ENCODE assay signal across 9 cellular contexts in the genomic region with DNA sequence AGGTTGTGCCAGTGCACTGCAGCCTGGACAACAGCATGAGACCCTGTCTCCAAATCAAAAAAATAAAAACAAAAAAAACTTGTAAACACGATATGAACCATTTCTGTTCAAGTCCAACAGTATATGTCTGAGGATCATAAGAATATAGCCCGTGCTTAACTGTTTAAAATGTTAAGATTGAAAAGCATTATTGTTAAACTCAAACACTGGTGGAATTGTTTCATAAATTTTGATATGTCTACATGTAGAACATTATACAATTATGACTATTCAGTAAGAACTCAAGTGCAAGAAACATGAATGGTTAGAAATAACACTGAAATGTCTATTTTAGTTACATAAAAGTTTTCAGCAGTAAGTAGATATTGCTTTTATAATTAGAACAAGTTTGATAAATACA.
"Had no signal": no experiment of that assay in that cellular context is flagged by ENCODE, and none has a peak within 500 bp of the region (broad histone marks: within the 10 kb centered on the region; RNA-seq: fewer than 3 reads in every experiment).

No MANE protein-coding gene starts in this region.

- H2AFZ ChIP-seq: GM23338 had no signal

- H3K4me3 ChIP-seq: GM23338 had no signal

- ATAC-seq: GM23338 had no signal

- H3K9me3 Mint-ChIP-seq: GM23338 had no signal

- H3K4me2 ChIP-seq: GM23338, KMS-11 had no signal

- FAIRE-seq: H1, H54, HTR-8/SVneo had no signal

- H3K4me1 Mint-ChIP-seq: H9 had no signal

- DNase-seq: H9, HCEC 1CT, IMR-90, KBM-7 had no signal

- H3K9ac ChIP-seq: KMS-11 had no signal

- H3K27ac ChIP-seq: KMS-11 had no signal

- H3K27ac Mint-ChIP-seq: GM23338, H9 had no signal

- H3K4me3 Mint-ChIP-seq: GM23338, H9 had no signal
